In the genomic region with DNA sequence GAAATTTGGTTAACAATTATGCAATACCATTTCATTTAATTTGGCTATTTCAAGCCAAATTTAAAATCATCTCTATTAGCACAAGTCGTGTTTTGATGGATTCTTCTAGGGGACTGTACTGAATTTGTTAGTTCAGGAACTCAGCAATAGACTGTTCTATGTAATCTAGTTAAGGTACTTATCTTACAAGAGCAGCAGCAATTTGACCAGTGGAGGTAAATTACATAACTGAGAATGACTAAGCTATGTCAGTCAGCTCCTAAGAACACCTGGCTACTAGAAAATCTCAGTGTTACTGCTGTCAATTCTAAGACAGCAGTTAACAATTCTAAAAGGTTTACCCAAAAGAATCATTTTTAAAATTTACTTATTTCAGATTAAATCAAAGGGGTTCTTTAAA, we compare ENCODE assay signal across 25 cellular contexts.
"Had no signal": no experiment of that assay in that cellular context is flagged by ENCODE, and none has a peak within 500 bp of the region (broad histone marks: within the 10 kb centered on the region; RNA-seq: fewer than 3 reads in every experiment).

No MANE protein-coding gene starts in this region.

- H3K27me3 ChIP-seq: ascending aorta, body of pancreas had no signal

- H3K36me3 ChIP-seq: ascending aorta had no signal

- H3K27ac ChIP-seq: ascending aorta, body of pancreas, KMS-11 had no signal

- DNase-seq: activated B cell treated with CpG ODN at 0.5 μM for 24 hours; activated CD4-positive, alpha-beta T cell treated with anti-CD3 and anti-CD28 coated beads for 1 hour; activated CD4-positive, alpha-beta T cell treated with anti-CD3 and anti-CD28 coated beads, Interleukin-2, amount 10 ng/mL, durations not matched to agents 24 days and 14 days; activated CD4-positive, alpha-beta T cell treated with anti-CD3 and anti-CD28 coated beads, Interleukin-2, amount 50 U/mL, for 48 hours; activated CD8-positive, alpha-beta memory T cell treated with anti-CD3 and anti-CD28 coated beads, Interleukin-2, amount 10 ng/mL, durations not matched to agents 7 days and 5 days; activated effector memory CD4-positive, alpha-beta T cell treated with Interleukin-2 at 50 U/mL for 16 hours; activated naive CD4-positive, alpha-beta T cell treated with Interleukin-2 at 50 U/mL for 16 hours; activated naive CD8-positive, alpha-beta T cell treated with anti-CD3 and anti-CD28 coated beads, Interleukin-2, amount 50 U/mL, for 24 hours; activated T-cell treated with anti-CD3 and anti-CD28 coated beads, Interleukin-2, amount 50 U/mL, for 24 hours; amniotic stem cell; body of pancreas; MV-4-11; NCI-H1092 treated with DMSO at 0.1 percent for 48 hours; NCI-H1417 treated with DMSO at 0.1 percent for 48 hours; NCI-H187; NCI-H2081; NCI-H2171; NCI-H226; PC-3; SHP77 treated with DMSO at 0.1 percent for 48 hours; T-helper 17 cell; T-helper 9 cell had no signal

- ATAC-seq: activated CD8-positive, alpha-beta memory T cell treated with anti-CD3 and anti-CD28 coated beads, Interleukin-2, amount 10 ng/mL, durations not matched to agents 7 days and 5 days; activated naive CD4-positive, alpha-beta T cell treated with anti-CD3 and anti-CD28 coated beads, Interleukin-2, amount 50 U/mL, for 72 hours; activated naive CD8-positive, alpha-beta T cell treated with anti-CD3 and anti-CD28 coated beads, Interleukin-2, amount 50 U/mL, for 24 hours; body of pancreas; PC-3; T-helper 17 cell had no signal

- H3K4me3 ChIP-seq: ascending aorta, body of pancreas had no signal

- H3K4me1 ChIP-seq: ascending aorta, body of pancreas had no signal

- H3K9me3 ChIP-seq: ascending aorta, body of pancreas had no signal
